In the genomic region with DNA sequence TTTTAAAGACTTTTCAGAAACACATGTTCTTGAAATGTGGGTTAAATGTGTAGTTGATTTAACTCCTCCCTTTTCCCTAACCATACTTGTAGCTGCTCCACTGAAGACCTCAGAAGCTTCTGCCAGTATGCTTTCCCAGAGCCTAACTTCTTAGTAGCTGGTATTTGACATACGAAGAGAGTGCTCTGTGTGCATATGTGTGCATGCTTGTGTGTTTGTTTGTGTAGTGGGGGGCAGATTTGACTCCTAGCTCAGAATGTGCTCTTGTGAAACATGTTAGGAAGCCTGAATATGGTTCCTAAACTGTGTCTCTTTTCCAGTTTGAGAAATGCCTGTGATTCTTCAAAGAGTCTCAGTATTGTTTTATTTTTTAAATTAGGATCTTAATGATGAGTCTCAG, we compare ENCODE assay signal across 1 cellular context.
TF ChIP-seq lines count a peak whose summit lies in the region.

No MANE protein-coding gene starts in this region.

TF ChIP-seq in WTC11, 78 proteins besides CTCF, POLR2A, EP300 and RAD21 (continued from another document):
- TF ChIP-seq, protein P1, sequence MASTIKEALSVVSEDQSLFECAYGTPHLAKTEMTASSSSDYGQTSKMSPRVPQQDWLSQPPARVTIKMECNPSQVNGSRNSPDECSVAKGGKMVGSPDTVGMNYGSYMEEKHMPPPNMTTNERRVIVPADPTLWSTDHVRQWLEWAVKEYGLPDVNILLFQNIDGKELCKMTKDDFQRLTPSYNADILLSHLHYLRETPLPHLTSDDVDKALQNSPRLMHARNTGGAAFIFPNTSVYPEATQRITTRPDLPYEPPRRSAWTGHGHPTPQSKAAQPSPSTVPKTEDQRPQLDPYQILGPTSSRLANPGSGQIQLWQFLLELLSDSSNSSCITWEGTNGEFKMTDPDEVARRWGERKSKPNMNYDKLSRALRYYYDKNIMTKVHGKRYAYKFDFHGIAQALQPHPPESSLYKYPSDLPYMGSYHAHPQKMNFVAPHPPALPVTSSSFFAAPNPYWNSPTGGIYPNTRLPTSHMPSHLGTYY (CRISPR knock-in tag; IDR thresholded peaks at IDR 0.05), result no peak
- TF ChIP-seq, protein P2, sequence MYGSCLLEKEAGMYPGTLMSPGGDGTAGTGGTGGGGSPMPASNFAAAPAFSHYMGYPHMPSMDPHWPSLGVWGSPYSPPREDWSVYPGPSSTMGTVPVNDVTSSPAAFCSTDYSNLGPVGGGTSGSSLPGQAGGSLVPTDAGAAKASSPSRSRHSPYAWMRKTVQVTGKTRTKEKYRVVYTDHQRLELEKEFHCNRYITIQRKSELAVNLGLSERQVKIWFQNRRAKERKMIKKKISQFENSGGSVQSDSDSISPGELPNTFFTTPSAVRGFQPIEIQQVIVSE (CRISPR knock-in tag; IDR thresholded peaks at IDR 0.05; ENCODE audit: borderline replicate concordance), result no peak
- no peak for TF ChIP-seq CREM (CRISPR knock-in tag; IDR thresholded peaks at IDR 0.05)
